Comparison of ENCODE assay signal across 29 cellular contexts in genomic region chr19:16922949-16923348, GRCh38. TPM values are rescaled to one million over a fixed set of nuclear protein-coding genes. Genes with fewer than 3 reads are reported as not detected.
"Had no signal": no experiment of that assay in that cellular context is flagged by ENCODE, and none has a peak within 500 bp of the region (broad histone marks: within the 10 kb centered on the region; RNA-seq: fewer than 3 reads in every experiment).

No MANE protein-coding gene starts in this region.

- H3K36me3 ChIP-seq: colonic mucosa, gastrocnemius medialis, left lung, lower lobe of right lung, prostate gland, right atrium auricular region, thyroid gland, vagina had no signal

- H3K4me1 Mint-ChIP-seq: endodermal cell, neural crest cell had no signal

- DNase-seq: colonic mucosa; effector CD8-positive, alpha-beta T cell; endodermal cell; foreskin fibroblast; gastrocnemius medialis; head of caudate nucleus; left cardiac atrium; lower lobe of right lung; stimulated activated CD4-positive, alpha-beta T cell treated with anti-CD3 and anti-CD28 coated beads, Interleukin-12 subunit alpha, Interleukin-12 subunit beta, amount 100 ng/mL, for 4 hours; stimulated activated CD4-positive, alpha-beta T cell treated with anti-CD3 and anti-CD28 coated beads, Interleukin-1b, Interleukin-23, amount 100 ng/mL, for 48 hours; stimulated activated CD4-positive, alpha-beta T cell treated with anti-CD3 and anti-CD28 coated beads, Interleukin-4, amount 100 ng/mL, for 1 hour; stimulated activated CD8-positive, alpha-beta memory T cell treated with anti-CD3 and anti-CD28 coated beads, Interleukin-4, amount 100 ng/mL, for 48 hours; stimulated activated naive CD4-positive, alpha-beta T cell; stimulated activated naive CD8-positive, alpha-beta T cell treated with anti-CD3 and anti-CD28 coated beads, Interleukin-15, amount 100 ng/mL, for 72 hours; thyroid gland; trophoblast cell had no signal

- H3K4me1 ChIP-seq: colonic mucosa, gastrocnemius medialis, left lung, lower lobe of right lung, parathyroid adenoma, prostate gland, right atrium auricular region, thyroid gland, vagina had no signal

- H3K4me3 ChIP-seq: colonic mucosa, gastrocnemius medialis, left lung, lower lobe of right lung, prostate gland, right atrium auricular region, smooth muscle cell, thyroid gland, vagina had no signal

- H3K9ac ChIP-seq: parathyroid adenoma had no signal

- H3K27ac ChIP-seq: colonic mucosa, epithelial cell of prostate, gastrocnemius medialis, left lung, lower lobe of right lung, parathyroid adenoma, prostate gland, right atrium auricular region, thyroid gland, vagina had no signal

- H3K27ac Mint-ChIP-seq: dendritic cell treated with granulocyte-macrophage colony-stimulating factor and Interleukin-4, amounts not matched to agents 40 ng/mL and 50 ng/mL, for 4 days; endodermal cell; natural killer cell treated with Interleukin-12 subunit alpha and Interleukin-12 subunit beta and Interleukin-15 and Interleukin-18, amount 100 ng/mL, for 72 hours had no signal

- ATAC-seq: esophagus mucosa; gastrocnemius medialis; left cardiac atrium; left lung; lower lobe of right lung; natural killer cell treated with Interleukin-12 subunit alpha and Interleukin-12 subunit beta and Interleukin-15 and Interleukin-18, amount 100 ng/mL, for 72 hours; sciatic nerve; stimulated activated naive CD8-positive, alpha-beta T cell treated with anti-CD3 and anti-CD28 coated beads, Interleukin-15, amount 100 ng/mL, for 72 hours had no signal

- H3K27me3 ChIP-seq: colonic mucosa, left lung, right atrium auricular region, thyroid gland, vagina had no signal

- H3K27me3 Mint-ChIP-seq: stimulated activated naive CD8-positive, alpha-beta T cell treated with anti-CD3 and anti-CD28 coated beads, Interleukin-15, amount 100 ng/mL, for 72 hours had no signal

- H3K9me3 ChIP-seq: colonic mucosa, prostate gland, thyroid gland, vagina had no signal

- H3K4me3 Mint-ChIP-seq: dendritic cell treated with granulocyte-macrophage colony-stimulating factor and Interleukin-4, amounts not matched to agents 40 ng/mL and 50 ng/mL, for 4 days; endodermal cell; natural killer cell treated with Interleukin-12 subunit alpha and Interleukin-12 subunit beta and Interleukin-15 and Interleukin-18, amount 100 ng/mL, for 72 hours; neural crest cell; stimulated activated naive CD8-positive, alpha-beta T cell treated with anti-CD3 and anti-CD28 coated beads, Interleukin-15, amount 100 ng/mL, for 72 hours had no signal

RNA-seq across cellular contexts. Expression of gene F2RL3, which starts 34.1 kb away (rescaled TPM):
- total RNA-seq: endodermal cell, neural crest cell, temporal lobe had no signal
